Comparison of ENCODE assay signal across 18 cellular contexts in the genomic region with DNA sequence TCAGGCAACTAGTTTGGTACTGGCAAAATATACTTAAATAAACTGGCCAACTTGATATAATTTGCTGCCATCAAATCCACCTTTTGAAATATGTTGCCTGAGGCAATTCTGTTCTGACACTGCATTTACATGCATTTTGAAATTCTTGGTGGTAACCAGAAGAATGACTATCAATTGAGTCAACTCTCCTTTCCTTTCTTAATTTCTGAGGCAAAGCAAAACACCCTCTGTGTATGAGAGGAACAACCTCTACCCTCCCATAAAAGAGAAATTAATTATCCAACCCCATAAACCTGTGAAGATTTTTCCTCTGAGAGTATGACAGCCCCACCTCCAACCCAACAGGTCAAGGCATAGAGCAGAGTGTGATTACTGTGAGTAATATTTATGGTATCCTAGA.
DNase-seq lines count a peak whose midpoint lies in the region; ATAC-seq, FAIRE-seq and TF ChIP-seq lines count a peak whose summit lies in the region.
"Had no signal": no experiment of that assay in that cellular context is flagged by ENCODE, and none has a peak within 500 bp of the region (broad histone marks: within the 10 kb centered on the region; RNA-seq: fewer than 3 reads in every experiment).

No MANE protein-coding gene starts in this region.

- H3K4me2 ChIP-seq in astrocyte (ENCODE audit: low read length), result peak overlapping the region; percentile 12

- H3K27me3 ChIP-seq in astrocyte (ENCODE audit: insufficient read depth, low read length), result no peaks in the 10 kb centered on the region
- H3K27me3 ChIP-seq: spleen had no signal

- DNase-seq in Caki2 (ENCODE audit: low read depth) (peak; percentile 29), HTR-8/SVneo (ENCODE audit: insufficient read length, low spot score) (peak; percentile 29), astrocyte (ENCODE audit: low read depth) (peak; percentile 58), glomerular visceral epithelial cell (ENCODE audit: extremely low spot score) (peak; percentile 22), SKM-1 treated with dmso at 0.1 percent for 144 hours (lab: John Stamatoyannopoulos, UW; ENCODE audit: unreplicated experiment) (no peak), COLO829 (ENCODE audit: low spot score) (no peak), T-helper 9 cell (no peak)
- DNase-seq: head of caudate nucleus; islet precursor cell; NCI-H2171 treated with DMSO at 0.1 percent for 48 hours; NK-92 treated with Interleukin-12 subunit alpha and Interleukin-12 subunit beta, amount 100 ng/mL, for 24 hours; psoas muscle; spleen; T-cell had no signal

- no peaks in the 10 kb centered on the region for H3K4me1 ChIP-seq in astrocyte (ENCODE audit: insufficient read depth, low read length)
- H3K4me1 ChIP-seq: psoas muscle, spleen had no signal

- no peak overlapping the region for H2AFZ ChIP-seq in astrocyte (ENCODE audit: low read depth, low read length)

- no peak overlapping the region for H3K4me3 Mint-ChIP-seq in astrocyte (ENCODE audit: unreplicated experiment)
- H3K4me3 Mint-ChIP-seq: nephron, T-cell had no signal

- no peak overlapping the region for H3K4me3 ChIP-seq in astrocyte (ENCODE audit: insufficient read depth, low read depth, low read length)
- H3K4me3 ChIP-seq: psoas muscle, spleen, thoracic aorta had no signal

- FAIRE-seq in HTR-8/SVneo (lab: Jason Lieb, UNC), result no peak
- FAIRE-seq in astrocyte (lab: Jason Lieb, UNC), result peak; percentile 93
- FAIRE-seq: endothelial cell of umbilical vein had no signal

- no peak for ATAC-seq in GM19324 (IDR thresholded peaks at IDR 0.05; ENCODE audit: low FRiP score, unreplicated experiment)
- ATAC-seq: psoas muscle, T-cell had no signal

- no peaks in the 10 kb centered on the region for H3K36me3 Mint-ChIP-seq in astrocyte (ENCODE audit: low read depth, unreplicated experiment)
- H3K36me3 Mint-ChIP-seq: T-cell had no signal

- H4K20me1 ChIP-seq in astrocyte (ENCODE audit: insufficient read depth, low read length), result no peaks in the 10 kb centered on the region

- H3K9me3 Mint-ChIP-seq in astrocyte (ENCODE audit: unreplicated experiment), result no peaks in the 10 kb centered on the region

- in situ Hi-C loops in Caki2 (cut with HindIII; ENCODE audit: low pct_unique_long_range_greater_than_20kb, low sequenced_read_pairs), result no loop called here

- H3K9ac ChIP-seq in astrocyte (ENCODE audit: low read length), result no peak overlapping the region

- no peak for TF ChIP-seq CTCF in astrocyte (IDR thresholded peaks at IDR 0.05; ENCODE audit: insufficient read depth, low read depth, low read length)

- no peaks in the 10 kb centered on the region for H3K9me3 ChIP-seq in astrocyte (ENCODE audit: insufficient read depth, low read depth, low read length)
- H3K9me3 ChIP-seq: psoas muscle, thoracic aorta had no signal

- peaks cover 14% of the 10 kb centered on the region for H3K4me1 Mint-ChIP-seq in astrocyte (ENCODE audit: low read depth, unreplicated experiment)
- H3K4me1 Mint-ChIP-seq: nephron, T-cell had no signal

- H3K27me3 Mint-ChIP-seq in astrocyte (ENCODE audit: low read depth, unreplicated experiment), result no peaks in the 10 kb centered on the region
- H3K27me3 Mint-ChIP-seq: T-cell had no signal

- H3K27ac Mint-ChIP-seq in astrocyte (ENCODE audit: unreplicated experiment), result peak overlapping the region; percentile 5
- H3K27ac Mint-ChIP-seq: nephron, T-cell had no signal

- no peaks in the 10 kb centered on the region for H3K79me2 ChIP-seq in astrocyte (ENCODE audit: insufficient read depth, low read length)

- no peak overlapping the region for H3K27ac ChIP-seq in astrocyte (ENCODE audit: low read depth, low read length)
- H3K27ac ChIP-seq: psoas muscle, spleen, thoracic aorta had no signal

- no peaks in the 10 kb centered on the region for H3K36me3 ChIP-seq in astrocyte (ENCODE audit: insufficient read depth, low read length)
- H3K36me3 ChIP-seq: spleen, thoracic aorta had no signal

Comparison
In these comparisons a context has a peak if more than half of its experiments do, and no peak if none do; other contexts are left out.
1. DNase-seq: peak in Caki2 (single experiment), HTR-8/SVneo (single experiment), astrocyte (single experiment) and glomerular visceral epithelial cell (single experiment); none in SKM-1 treated with dmso at 0.1 percent for 144 hours (single experiment), COLO829 (single experiment) and T-helper 9 cell (single experiment).